ENCODE assay signal across 20 cellular contexts in the genomic region with DNA sequence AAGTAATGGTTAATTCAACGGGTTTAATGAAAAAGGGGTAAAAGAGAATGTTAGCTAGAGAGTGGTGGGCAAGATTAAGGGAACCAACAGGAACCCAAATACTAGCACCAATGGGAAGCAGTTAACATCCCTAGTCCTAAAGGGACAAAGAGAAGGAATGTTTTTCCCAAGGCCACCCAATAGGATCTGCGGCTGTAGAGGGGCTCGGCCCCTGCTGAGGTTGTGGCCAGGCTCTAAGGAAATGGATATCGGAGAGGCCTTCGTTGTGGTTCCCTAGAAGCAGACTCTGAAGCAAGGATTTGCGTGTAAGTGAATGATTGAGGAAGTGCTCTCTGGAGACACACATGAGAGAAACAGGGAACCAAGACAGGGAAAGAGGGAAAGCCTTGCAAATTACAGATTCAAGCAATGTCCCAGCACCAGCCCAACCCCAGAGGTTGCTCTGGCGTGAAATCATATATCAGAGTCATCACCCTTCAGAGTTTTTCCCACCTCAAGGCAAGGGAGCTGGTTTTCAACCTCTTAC.
DNase-seq lines count a peak whose midpoint lies in the region; ATAC-seq, FAIRE-seq and TF ChIP-seq lines count a peak whose summit lies in the region.
"Had no signal": no experiment of that assay in that cellular context is flagged by ENCODE, and none has a peak within 500 bp of the region (broad histone marks: within the 10 kb centered on the region; RNA-seq: fewer than 3 reads in every experiment).

No MANE protein-coding gene starts in this region.

- CTCF ChIA-PET in A549 (lab: Yijun Ruan, JAX) (no interaction called here), WTC11 (lab: Charles Lee) (interaction anchor here (1.1 to 1.3 kb wide), 2 partner anchors 91 to 430 kb away, joined by 4 read pairs; no protein-coding TSS in a partner anchor), T-cell (lab: Charles Lee) (no interaction called here)

- TF ChIP-seq CTCF in A549 (IDR thresholded peaks at IDR 0.05) (no peak), WTC11 (IDR thresholded peaks at IDR 0.05) (no peak), chondrocyte (IDR thresholded peaks at IDR 0.05) (no peak)

- no peak overlapping the region for H2BK5ac ChIP-seq in mesenchymal stem cell (ENCODE audit: low read depth, low read length, poor library complexity, severe bottlenecking)

- no peak for TF ChIP-seq RAD21 in A549 (conservative IDR thresholded peaks at IDR 0.05 in 1 of 2, IDR thresholded peaks at IDR 0.05 in 1 of 2)

- H3K4me1 Mint-ChIP-seq in WTC11 (no peaks in the 10 kb centered on the region), chondrocyte (ENCODE audit: low read depth) (peaks cover 4% of the 10 kb centered on the region), T-cell (peaks cover 0 to 9% (median 4%) of the 10 kb centered on the region in 3 donors)
- H3K4me1 Mint-ChIP-seq: B cell had no signal

- no peak overlapping the region for H3K4me3 Mint-ChIP-seq in WTC11
- no peak overlapping the region for H3K4me3 Mint-ChIP-seq in chondrocyte (ENCODE audit: unreplicated experiment)
- no peak overlapping the region for H3K4me3 Mint-ChIP-seq in T-cell
- H3K4me3 Mint-ChIP-seq: B cell, CD14-positive monocyte had no signal

- no peak overlapping the region for H3K9ac ChIP-seq in mesenchymal stem cell (ENCODE audit: low read length)

- H3K9me3 ChIP-seq in A549 (no peaks in the 10 kb centered on the region), mesenchymal stem cell (ENCODE audit: control insufficient read depth, low read length) (no peaks in the 10 kb centered on the region)
- H3K9me3 ChIP-seq: SJCRH30 had no signal

- no peaks in the 10 kb centered on the region for H3K79me1 ChIP-seq in mesenchymal stem cell (replicated peaks; ENCODE audit: low read length, poor library complexity, severe bottlenecking)

- TF ChIP-seq POLR2A in A549 (IDR thresholded peaks at IDR 0.05; ENCODE audit: low read length): no peak

- DNase-seq in A549 (ENCODE audit: low read depth in 1 of 2, low spot score in 1 of 2): no peak
- DNase-seq in Kasumi-1 (lab: John Stamatoyannopoulos, UW): peak; percentile 15 to 16
- no peak for DNase-seq in WTC11 (ENCODE audit: low spot score)
- no peak for DNase-seq in mesenchymal stem cell
- DNase-seq in chondrocyte (ENCODE audit: low spot score): no peak
- no peak for DNase-seq in T-cell
- DNase-seq in HPDE6-E6E7 (ENCODE audit: extremely low spot score): no peak
- no peak for DNase-seq in urothelium cell line (ENCODE audit: low spot score)
- DNase-seq: GDM1, NCI-H1105 treated with DMSO at 0.1 percent for 48 hours, NCI-H2081, NCI-H446 treated with DMSO at 0.1 percent for 48 hours, NCI-H526 treated with DMSO at 0.1 percent for 48 hours, SJCRH30 had no signal

- H2BK12ac ChIP-seq in mesenchymal stem cell (ENCODE audit: low read length in 2 of 2): no peak overlapping the region

- ATAC-seq in A549: no peak
- peak; percentile 66 for ATAC-seq in WTC11
- ATAC-seq in T-cell (replicated peaks in 1 of 4): no peak
- ATAC-seq: Panc1 had no signal

- H2BK15ac ChIP-seq in mesenchymal stem cell (ENCODE audit: low read depth, poor library complexity, severe bottlenecking): no peak overlapping the region

- no peaks in the 10 kb centered on the region for H3K27me3 Mint-ChIP-seq in WTC11 (ENCODE audit: low read depth)
- H3K27me3 Mint-ChIP-seq in chondrocyte (ENCODE audit: low read depth): no peaks in the 10 kb centered on the region
- no peaks in the 10 kb centered on the region for H3K27me3 Mint-ChIP-seq in T-cell

- TF ChIP-seq EP300 in A549 (IDR thresholded peaks at IDR 0.05): no peak

- H2BK120ac ChIP-seq in mesenchymal stem cell (ENCODE audit: low read depth, low read length): no peak overlapping the region

- H4K91ac ChIP-seq in mesenchymal stem cell (ENCODE audit: low read length): no peak overlapping the region

- H3K18ac ChIP-seq in mesenchymal stem cell (ENCODE audit: low read depth in 1 of 2, low read length in 2 of 2): no peak overlapping the region

- POLR2A ChIA-PET in A549 (lab: Yijun Ruan, JAX): no interaction called here
- POLR2A ChIA-PET in WTC11 (lab: Charles Lee): interaction anchor here (0.5 kb wide), 1 partner anchor 79 kb away, joined by 3 read pairs; no protein-coding TSS in a partner anchor
- POLR2A ChIA-PET in T-cell (lab: Charles Lee): no interaction called here

- no peak overlapping the region for H3K4ac ChIP-seq in mesenchymal stem cell (ENCODE audit: low read depth in 1 of 2, low read length in 2 of 2)

- H3K23ac ChIP-seq in mesenchymal stem cell (ENCODE audit: low read length in 2 of 2): no peak overlapping the region

- H3K27me3 ChIP-seq in mesenchymal stem cell (ENCODE audit: control insufficient read depth in 1 of 2, insufficient read depth in 1 of 2, low read length in 2 of 2): no peaks in the 10 kb centered on the region
- H3K27me3 ChIP-seq: SJCRH30 had no signal

- no peak overlapping the region for H3K4me3 ChIP-seq in A549
- no peak overlapping the region for H3K4me3 ChIP-seq in mesenchymal stem cell (ENCODE audit: insufficient read depth in 1 of 2, low read depth in 1 of 2, low read length in 2 of 2)
- H3K4me3 ChIP-seq: SJCRH30 had no signal

- FAIRE-seq in A549 (lab: Jason Lieb, UNC): no peak
- FAIRE-seq in urothelium cell line (lab: Jason Lieb, UNC): no peak
- FAIRE-seq: A204.1, D721Med, H54 had no signal

- H3K36me3 Mint-ChIP-seq in WTC11 (no peaks in the 10 kb centered on the region), chondrocyte (ENCODE audit: low read depth) (no peaks in the 10 kb centered on the region), T-cell (no peaks in the 10 kb centered on the region)
- H3K36me3 Mint-ChIP-seq: CD14-positive monocyte had no signal

- H3K4me2 ChIP-seq in A549: peak overlapping the region; percentile 20; the same call in 1 of the 3 replicates
- no peak overlapping the region for H3K4me2 ChIP-seq in mesenchymal stem cell (ENCODE audit: low read length, poor library complexity, severe bottlenecking)

- 86% methylated on average over 7 of the region's 7 CpGs for WGBS in A549 (ENCODE audit: missing lambda C conversion rate)
- 97% methylated on average over 7 of the region's 7 CpGs for WGBS in mesenchymal stem cell

- no peaks in the 10 kb centered on the region for H3K9me3 Mint-ChIP-seq in WTC11
- peaks cover 3% of the 10 kb centered on the region for H3K9me3 Mint-ChIP-seq in chondrocyte (ENCODE audit: low read depth)
- no peaks in the 10 kb centered on the region for H3K9me3 Mint-ChIP-seq in T-cell

- no peak overlapping the region for H3K27ac Mint-ChIP-seq in WTC11
- no peak overlapping the region for H3K27ac Mint-ChIP-seq in chondrocyte (ENCODE audit: unreplicated experiment)
- no peak overlapping the region for H3K27ac Mint-ChIP-seq in T-cell
- H3K27ac Mint-ChIP-seq: B cell, CD14-positive monocyte had no signal

- no peak overlapping the region for H2AFZ ChIP-seq in mesenchymal stem cell (ENCODE audit: low read depth, low read length)

- peak overlapping the region; percentile 19 for H4K8ac ChIP-seq in mesenchymal stem cell (ENCODE audit: low read length)

- no peaks in the 10 kb centered on the region for H3K36me3 ChIP-seq in mesenchymal stem cell (ENCODE audit: control insufficient read depth in 1 of 2, insufficient read depth in 2 of 2, low read depth in 1 of 2, low read length in 2 of 2)
- H3K36me3 ChIP-seq: SJCRH30 had no signal

- H3K4me1 ChIP-seq in A549 (peaks cover 7% of the 10 kb centered on the region; the same call in 2 of the 3 replicates), mesenchymal stem cell (ENCODE audit: control insufficient read depth, insufficient read depth, low read depth, low read length) (no peaks in the 10 kb centered on the region)

- H3K27ac ChIP-seq in A549: no peak overlapping the region; a peak in 1 of 6 replicates
- no peak overlapping the region for H3K27ac ChIP-seq in mesenchymal stem cell (ENCODE audit: low read length, poor library complexity, severe bottlenecking)
- H3K27ac ChIP-seq: SJCRH30 had no signal

- no peak overlapping the region for H3K14ac ChIP-seq in mesenchymal stem cell (ENCODE audit: low read length in 2 of 2)

- no peak overlapping the region for H2AK5ac ChIP-seq in mesenchymal stem cell (ENCODE audit: low read length, severe bottlenecking)

TF ChIP-seq in A549, 52 proteins besides CTCF, POLR2A, EP300 and RAD21 (continues in another document):
- TF ChIP-seq HDAC2 (IDR thresholded peaks at IDR 0.05): no peak
- TF ChIP-seq FOSB (CRISPR knock-in tag; IDR thresholded peaks at IDR 0.05): no peak
- TF ChIP-seq TFCP2L1 (CRISPR knock-in tag; IDR thresholded peaks at IDR 0.05): no peak
- TF ChIP-seq GATA3 (IDR thresholded peaks at IDR 0.05; ENCODE audit: borderline replicate concordance): no peak
- TF ChIP-seq EHF (CRISPR knock-in tag; IDR thresholded peaks at IDR 0.05): no peak
- no peak for TF ChIP-seq NFE2L2 (conservative IDR thresholded peaks at IDR 0.05; ENCODE audit: low read length)
- TF ChIP-seq KDM1A (IDR thresholded peaks at IDR 0.05; ENCODE audit: low read depth): no peak
- no peak for TF ChIP-seq RCOR1 (IDR thresholded peaks at IDR 0.05; ENCODE audit: low read depth, low read length)

TF ChIP-seq in WTC11, 78 proteins besides CTCF, POLR2A, EP300 and RAD21:
- no peak for TF ChIP-seq NR3C1 (CRISPR knock-in tag; conservative IDR thresholded peaks at IDR 0.05; ENCODE audit: low read depth)
- TF ChIP-seq ZNF138 (CRISPR knock-in tag; conservative IDR thresholded peaks at IDR 0.05): no peak
- TF ChIP-seq, protein P1, sequence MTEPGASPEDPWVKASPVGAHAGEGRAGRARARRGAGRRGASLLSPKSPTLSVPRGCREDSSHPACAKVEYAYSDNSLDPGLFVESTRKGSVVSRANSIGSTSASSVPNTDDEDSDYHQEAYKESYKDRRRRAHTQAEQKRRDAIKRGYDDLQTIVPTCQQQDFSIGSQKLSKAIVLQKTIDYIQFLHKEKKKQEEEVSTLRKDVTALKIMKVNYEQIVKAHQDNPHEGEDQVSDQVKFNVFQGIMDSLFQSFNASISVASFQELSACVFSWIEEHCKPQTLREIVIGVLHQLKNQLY (CRISPR knock-in tag; IDR thresholded peaks at IDR 0.05): no peak

Comparison
In these comparisons a context has a peak if more than half of its experiments do, and no peak if none do; other contexts are left out.
1. DNase-seq: peak in Kasumi-1 (2 of 2); none in A549 (0 of 2), WTC11 (single experiment), mesenchymal stem cell (single experiment), chondrocyte (single experiment), T-cell (0 of 34), HPDE6-E6E7 (single experiment) and urothelium cell line (single experiment).